2 cellular contexts compared by ENCODE assay signal in the genomic region with DNA sequence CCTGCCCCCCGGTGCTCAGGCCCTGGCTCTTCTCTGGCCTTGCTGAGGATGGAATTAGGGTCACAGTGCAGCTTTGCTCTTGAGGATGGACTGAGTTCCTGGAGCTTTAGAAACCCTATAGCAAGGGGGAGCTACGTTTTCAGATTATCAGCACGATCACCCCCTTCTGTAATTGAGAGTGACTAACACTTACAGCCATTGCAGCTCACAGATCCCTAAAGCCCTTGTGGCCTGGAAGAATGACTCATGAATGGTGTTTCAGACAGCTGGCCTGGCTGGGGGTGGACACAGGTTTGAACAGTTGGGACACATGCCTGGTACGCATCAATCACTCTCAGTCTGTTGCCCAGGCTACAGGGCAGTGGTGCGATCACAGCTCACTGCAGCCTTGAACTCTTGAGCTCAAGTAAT.
TF ChIP-seq lines count a peak whose summit lies in the region.

No MANE protein-coding gene starts in this region.

TF ChIP-seq in HEK293T, 16 proteins besides CTCF, POLR2A, EP300 and RAD21 (continued from another document):
- TF ChIP-seq ZNF384 (IDR thresholded peaks at IDR 0.05) (no peak), HDGF (IDR thresholded peaks at IDR 0.05; ENCODE audit: borderline replicate concordance) (no peak), NFRKB (IDR thresholded peaks at IDR 0.05) (no peak)

TF ChIP-seq in SK-N-SH, 30 proteins besides CTCF, POLR2A, EP300 and RAD21:
- TF ChIP-seq, protein P1, sequence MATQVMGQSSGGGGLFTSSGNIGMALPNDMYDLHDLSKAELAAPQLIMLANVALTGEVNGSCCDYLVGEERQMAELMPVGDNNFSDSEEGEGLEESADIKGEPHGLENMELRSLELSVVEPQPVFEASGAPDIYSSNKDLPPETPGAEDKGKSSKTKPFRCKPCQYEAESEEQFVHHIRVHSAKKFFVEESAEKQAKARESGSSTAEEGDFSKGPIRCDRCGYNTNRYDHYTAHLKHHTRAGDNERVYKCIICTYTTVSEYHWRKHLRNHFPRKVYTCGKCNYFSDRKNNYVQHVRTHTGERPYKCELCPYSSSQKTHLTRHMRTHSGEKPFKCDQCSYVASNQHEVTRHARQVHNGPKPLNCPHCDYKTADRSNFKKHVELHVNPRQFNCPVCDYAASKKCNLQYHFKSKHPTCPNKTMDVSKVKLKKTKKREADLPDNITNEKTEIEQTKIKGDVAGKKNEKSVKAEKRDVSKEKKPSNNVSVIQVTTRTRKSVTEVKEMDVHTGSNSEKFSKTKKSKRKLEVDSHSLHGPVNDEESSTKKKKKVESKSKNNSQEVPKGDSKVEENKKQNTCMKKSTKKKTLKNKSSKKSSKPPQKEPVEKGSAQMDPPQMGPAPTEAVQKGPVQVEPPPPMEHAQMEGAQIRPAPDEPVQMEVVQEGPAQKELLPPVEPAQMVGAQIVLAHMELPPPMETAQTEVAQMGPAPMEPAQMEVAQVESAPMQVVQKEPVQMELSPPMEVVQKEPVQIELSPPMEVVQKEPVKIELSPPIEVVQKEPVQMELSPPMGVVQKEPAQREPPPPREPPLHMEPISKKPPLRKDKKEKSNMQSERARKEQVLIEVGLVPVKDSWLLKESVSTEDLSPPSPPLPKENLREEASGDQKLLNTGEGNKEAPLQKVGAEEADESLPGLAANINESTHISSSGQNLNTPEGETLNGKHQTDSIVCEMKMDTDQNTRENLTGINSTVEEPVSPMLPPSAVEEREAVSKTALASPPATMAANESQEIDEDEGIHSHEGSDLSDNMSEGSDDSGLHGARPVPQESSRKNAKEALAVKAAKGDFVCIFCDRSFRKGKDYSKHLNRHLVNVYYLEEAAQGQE (IDR thresholded peaks at IDR 0.05; ENCODE audit: low read depth, low read length) = peak; percentile 65; the same call in 1 of the 2 replicates
- TF ChIP-seq GABPA (IDR thresholded peaks at IDR 0.05; ENCODE audit: low read depth) (peak; percentile 15; the same call in 1 of the 2 replicates), RXRA (IDR thresholded peaks at IDR 0.05; ENCODE audit: borderline replicate concordance, low read depth) (peak; percentile 58; the same call in 1 of the 2 replicates), TCF12 (IDR thresholded peaks at IDR 0.05) (peak; percentile 97), RCOR1 (IDR thresholded peaks at IDR 0.05; ENCODE audit: low read length) (0 out of 2 replicates have a peak, but pooled peaks have one; percentile 22), EZH2phosphoT487 (IDR thresholded peaks at IDR 0.05; ENCODE audit: borderline replicate concordance, low read depth) (no peak), SMC3 (IDR thresholded peaks at IDR 0.05; ENCODE audit: low read depth, low read length) (no peak), NRF1 (IDR thresholded peaks at IDR 0.05; ENCODE audit: low read depth, low read length) (no peak), YY1 (IDR thresholded peaks at IDR 0.05; ENCODE audit: low read depth) (0 out of 2 replicates have a peak, but pooled peaks have one; percentile 31), NFIC (IDR thresholded peaks at IDR 0.05; ENCODE audit: borderline replicate concordance) (peak; percentile 71), GATA2 (CRISPR knock-in tag; IDR thresholded peaks at IDR 0.05) (0 out of 2 replicates have a peak, but pooled peaks have one; percentile 32), FOSL2 (IDR thresholded peaks at IDR 0.05; ENCODE audit: borderline replicate concordance, low read depth) (peak; percentile 96), POLR2AphosphoS5 (IDR thresholded peaks at IDR 0.05; ENCODE audit: low read depth, low read length) (peak; percentile 64), SIN3A (IDR thresholded peaks at IDR 0.05; ENCODE audit: borderline replicate concordance, low read depth, low read length) (peak; percentile 84; the same call in 1 of the 2 replicates), MXI1 (IDR thresholded peaks at IDR 0.05; ENCODE audit: low read depth, low read length) (no peak), ELF1 (IDR thresholded peaks at IDR 0.05) (no peak), TEAD4 (IDR thresholded peaks at IDR 0.05; ENCODE audit: borderline replicate concordance, insufficient read depth) (peak; percentile 63), MEF2A (IDR thresholded peaks at IDR 0.05; ENCODE audit: borderline replicate concordance, low read depth) (peak; percentile 54; the same call in 1 of the 2 replicates), JUND (IDR thresholded peaks at IDR 0.05) (peak; percentile 96), FOXM1 (IDR thresholded peaks at IDR 0.05; ENCODE audit: low read depth) (no peak)
- TF ChIP-seq, protein P2, sequence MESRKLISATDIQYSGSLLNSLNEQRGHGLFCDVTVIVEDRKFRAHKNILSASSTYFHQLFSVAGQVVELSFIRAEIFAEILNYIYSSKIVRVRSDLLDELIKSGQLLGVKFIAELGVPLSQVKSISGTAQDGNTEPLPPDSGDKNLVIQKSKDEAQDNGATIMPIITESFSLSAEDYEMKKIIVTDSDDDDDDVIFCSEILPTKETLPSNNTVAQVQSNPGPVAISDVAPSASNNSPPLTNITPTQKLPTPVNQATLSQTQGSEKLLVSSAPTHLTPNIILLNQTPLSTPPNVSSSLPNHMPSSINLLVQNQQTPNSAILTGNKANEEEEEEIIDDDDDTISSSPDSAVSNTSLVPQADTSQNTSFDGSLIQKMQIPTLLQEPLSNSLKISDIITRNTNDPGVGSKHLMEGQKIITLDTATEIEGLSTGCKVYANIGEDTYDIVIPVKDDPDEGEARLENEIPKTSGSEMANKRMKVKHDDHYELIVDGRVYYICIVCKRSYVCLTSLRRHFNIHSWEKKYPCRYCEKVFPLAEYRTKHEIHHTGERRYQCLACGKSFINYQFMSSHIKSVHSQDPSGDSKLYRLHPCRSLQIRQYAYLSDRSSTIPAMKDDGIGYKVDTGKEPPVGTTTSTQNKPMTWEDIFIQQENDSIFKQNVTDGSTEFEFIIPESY (IDR thresholded peaks at IDR 0.05; ENCODE audit: borderline replicate concordance, low read depth) = peak; percentile 34; the same call in 1 of the 2 replicates
- TF ChIP-seq, protein P3, sequence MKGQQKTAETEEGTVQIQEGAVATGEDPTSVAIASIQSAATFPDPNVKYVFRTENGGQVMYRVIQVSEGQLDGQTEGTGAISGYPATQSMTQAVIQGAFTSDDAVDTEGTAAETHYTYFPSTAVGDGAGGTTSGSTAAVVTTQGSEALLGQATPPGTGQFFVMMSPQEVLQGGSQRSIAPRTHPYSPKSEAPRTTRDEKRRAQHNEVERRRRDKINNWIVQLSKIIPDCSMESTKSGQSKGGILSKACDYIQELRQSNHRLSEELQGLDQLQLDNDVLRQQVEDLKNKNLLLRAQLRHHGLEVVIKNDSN (IDR thresholded peaks at IDR 0.05; ENCODE audit: borderline replicate concordance, low read depth) = 0 out of 2 replicates have a peak, but pooled peaks have one; percentile 1
- TF ChIP-seq, protein P4, sequence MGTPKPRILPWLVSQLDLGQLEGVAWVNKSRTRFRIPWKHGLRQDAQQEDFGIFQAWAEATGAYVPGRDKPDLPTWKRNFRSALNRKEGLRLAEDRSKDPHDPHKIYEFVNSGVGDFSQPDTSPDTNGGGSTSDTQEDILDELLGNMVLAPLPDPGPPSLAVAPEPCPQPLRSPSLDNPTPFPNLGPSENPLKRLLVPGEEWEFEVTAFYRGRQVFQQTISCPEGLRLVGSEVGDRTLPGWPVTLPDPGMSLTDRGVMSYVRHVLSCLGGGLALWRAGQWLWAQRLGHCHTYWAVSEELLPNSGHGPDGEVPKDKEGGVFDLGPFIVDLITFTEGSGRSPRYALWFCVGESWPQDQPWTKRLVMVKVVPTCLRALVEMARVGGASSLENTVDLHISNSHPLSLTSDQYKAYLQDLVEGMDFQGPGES (IDR thresholded peaks at IDR 0.05; ENCODE audit: low read depth, low read length) = no peak
- TF ChIP-seq, protein P5, sequence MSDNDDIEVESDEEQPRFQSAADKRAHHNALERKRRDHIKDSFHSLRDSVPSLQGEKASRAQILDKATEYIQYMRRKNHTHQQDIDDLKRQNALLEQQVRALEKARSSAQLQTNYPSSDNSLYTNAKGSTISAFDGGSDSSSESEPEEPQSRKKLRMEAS (IDR thresholded peaks at IDR 0.05; ENCODE audit: low read depth) = peak; percentile 81
- TF ChIP-seq, protein P6, sequence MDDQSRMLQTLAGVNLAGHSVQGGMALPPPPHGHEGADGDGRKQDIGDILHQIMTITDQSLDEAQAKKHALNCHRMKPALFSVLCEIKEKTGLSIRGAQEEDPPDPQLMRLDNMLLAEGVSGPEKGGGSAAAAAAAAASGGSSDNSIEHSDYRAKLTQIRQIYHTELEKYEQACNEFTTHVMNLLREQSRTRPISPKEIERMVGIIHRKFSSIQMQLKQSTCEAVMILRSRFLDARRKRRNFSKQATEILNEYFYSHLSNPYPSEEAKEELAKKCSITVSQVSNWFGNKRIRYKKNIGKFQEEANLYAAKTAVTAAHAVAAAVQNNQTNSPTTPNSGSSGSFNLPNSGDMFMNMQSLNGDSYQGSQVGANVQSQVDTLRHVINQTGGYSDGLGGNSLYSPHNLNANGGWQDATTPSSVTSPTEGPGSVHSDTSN (IDR thresholded peaks at IDR 0.05) = peak; percentile 97
